In genomic region chr13:100230813-100231575, GRCh38 we compare ENCODE assay signal across 22 cellular contexts.
DNase-seq lines count a peak whose midpoint lies in the region; ATAC-seq and TF ChIP-seq lines count a peak whose summit lies in the region.
"Had no signal": no experiment of that assay in that cellular context is flagged by ENCODE, and none has a peak within 500 bp of the region (broad histone marks: within the 10 kb centered on the region; RNA-seq: fewer than 3 reads in every experiment).

No MANE protein-coding gene starts in this region.

- H3K4me3 ChIP-seq in GM23338 (no peak overlapping the region), ectodermal cell (ENCODE audit: insufficient read depth, low read depth, low read length) (no peak overlapping the region), mesodermal cell (ENCODE audit: extremely low read depth, insufficient read depth, low read length, poor library complexity, severe bottlenecking) (no peak overlapping the region)
- H3K4me3 ChIP-seq: left ventricle myocardium inferior had no signal

- H2AFZ ChIP-seq in GM23338 = no peak overlapping the region
- H2AFZ ChIP-seq: parathyroid adenoma had no signal

- H3K4me3 Mint-ChIP-seq in GM23338 = no peak overlapping the region
- H3K4me3 Mint-ChIP-seq in activated naive CD8-positive, alpha-beta T cell treated with anti-CD3 and anti-CD28 coated beads, Interleukin-2, amount 50 U/mL, for 24 hours = no peak overlapping the region
- H3K4me3 Mint-ChIP-seq: activated naive CD8-positive, alpha-beta T cell; activated T-cell treated with anti-CD3 and anti-CD28 coated beads, Interleukin-2, amount 50 U/mL, for 72 hours had no signal

- H3K27me3 ChIP-seq in GM23338 (ENCODE audit: insufficient read depth) (no peaks in the 10 kb centered on the region), ectodermal cell (ENCODE audit: control insufficient read depth, insufficient read depth, low read length, poor library complexity, severe bottlenecking) (no peaks in the 10 kb centered on the region)
- H3K27me3 ChIP-seq: BE2C had no signal

- no peaks in the 10 kb centered on the region for H3K27me3 Mint-ChIP-seq in GM23338 (ENCODE audit: insufficient read depth, low read depth, poor library complexity)
- H3K27me3 Mint-ChIP-seq in activated naive CD8-positive, alpha-beta T cell treated with anti-CD3 and anti-CD28 coated beads, Interleukin-2, amount 50 U/mL, for 24 hours = no peaks in the 10 kb centered on the region
- H3K27me3 Mint-ChIP-seq: activated naive CD8-positive, alpha-beta T cell had no signal

- peaks cover 25% of the 10 kb centered on the region for H3K4me1 ChIP-seq in GM23338 (ENCODE audit: insufficient read depth)
- H3K4me1 ChIP-seq in ectodermal cell (ENCODE audit: control insufficient read depth, insufficient read depth, low read length) = peaks cover 9% of the 10 kb centered on the region
- peaks cover 6% of the 10 kb centered on the region for H3K4me1 ChIP-seq in mesodermal cell (ENCODE audit: control insufficient read depth, insufficient read depth, low read length, poor library complexity, severe bottlenecking)
- H3K4me1 ChIP-seq: BE2C, parathyroid adenoma had no signal

- no peaks in the 10 kb centered on the region for H3K36me3 Mint-ChIP-seq in GM23338 (ENCODE audit: low read depth)
- no peaks in the 10 kb centered on the region for H3K36me3 Mint-ChIP-seq in activated naive CD8-positive, alpha-beta T cell treated with anti-CD3 and anti-CD28 coated beads, Interleukin-2, amount 50 U/mL, for 24 hours (ENCODE audit: low read depth)

- peak; percentile 61 for ATAC-seq in GM23338
- ATAC-seq in activated naive CD8-positive, alpha-beta T cell treated with anti-CD3 and anti-CD28 coated beads, Interleukin-2, amount 50 U/mL, for 24 hours = no peak
- ATAC-seq: activated T-cell treated with anti-CD3 and anti-CD28 coated beads, Interleukin-2, amount 50 U/mL, for 72 hours had no signal

- H3K27ac ChIP-seq in GM23338 (ENCODE audit: low read depth) (no peak overlapping the region), ectodermal cell (ENCODE audit: insufficient read depth, low read depth, low read length, poor library complexity, severe bottlenecking) (peak overlapping the region; percentile 16), mesodermal cell (ENCODE audit: low read depth, low read length, severe bottlenecking) (peak overlapping the region; percentile 26)
- H3K27ac ChIP-seq: epithelial cell of prostate, left ventricle myocardium inferior, parathyroid adenoma had no signal

- H3K79me2 ChIP-seq in GM23338 (replicated peaks; ENCODE audit: insufficient read depth) = peaks cover 18% of the 10 kb centered on the region
- H3K79me2 ChIP-seq: parathyroid adenoma had no signal

- no peaks in the 10 kb centered on the region for H3K9me3 Mint-ChIP-seq in GM23338
- H3K9me3 Mint-ChIP-seq in activated naive CD8-positive, alpha-beta T cell treated with anti-CD3 and anti-CD28 coated beads, Interleukin-2, amount 50 U/mL, for 24 hours = no peaks in the 10 kb centered on the region
- H3K9me3 Mint-ChIP-seq: activated T-cell treated with anti-CD3 and anti-CD28 coated beads, Interleukin-2, amount 50 U/mL, for 72 hours had no signal

- H3K36me3 ChIP-seq in GM23338 (ENCODE audit: insufficient read depth) (no peaks in the 10 kb centered on the region), ectodermal cell (ENCODE audit: control insufficient read depth, insufficient read depth, low read length) (no peaks in the 10 kb centered on the region), mesodermal cell (ENCODE audit: control insufficient read depth, insufficient read depth, low read length) (peaks cover 4% of the 10 kb centered on the region)
- H3K36me3 ChIP-seq: BE2C, left ventricle myocardium inferior had no signal

- no peak overlapping the region for H3K4me2 ChIP-seq in GM23338

- no peak for TF ChIP-seq CTCF in GM23338 (conservative IDR thresholded peaks at IDR 0.05; ENCODE audit: low read depth in 2 of 2)

- H3K9me2 ChIP-seq in GM23338 (ENCODE audit: insufficient read depth) = no peaks in the 10 kb centered on the region

- H3F3A ChIP-seq in GM23338 (replicated peaks; ENCODE audit: low read depth) = no peaks in the 10 kb centered on the region

- H3K9me3 ChIP-seq in ectodermal cell (ENCODE audit: control insufficient read depth, low read length) = no peaks in the 10 kb centered on the region
- no peaks in the 10 kb centered on the region for H3K9me3 ChIP-seq in mesodermal cell (ENCODE audit: control insufficient read depth, low read length)
- H3K9me3 ChIP-seq: BE2C, left ventricle myocardium inferior had no signal

- H3K4me1 Mint-ChIP-seq in GM23338 = peaks cover 24% of the 10 kb centered on the region
- peaks cover 7% of the 10 kb centered on the region for H3K4me1 Mint-ChIP-seq in activated naive CD8-positive, alpha-beta T cell treated with anti-CD3 and anti-CD28 coated beads, Interleukin-2, amount 50 U/mL, for 24 hours

- DNase-seq in ELF-1 (ENCODE audit: low read depth, low spot score) = peak; percentile 19
- no peak for DNase-seq in GM23338 (ENCODE audit: low spot score)
- no peak for DNase-seq in A172 (ENCODE audit: low spot score)
- DNase-seq in HuH-7.5 (ENCODE audit: low spot score) = no peak
- no peak for DNase-seq in activated naive CD8-positive, alpha-beta T cell treated with anti-CD3 and anti-CD28 coated beads, Interleukin-2, amount 50 U/mL, for 24 hours
- DNase-seq: activated CD4-positive, CD25-positive, alpha-beta regulatory T cell; activated CD8-positive, alpha-beta memory T cell treated with anti-CD3 and anti-CD28 coated beads for 24 hours; activated T-cell treated with anti-CD3 and anti-CD28 coated beads, Interleukin-2, amount 50 U/mL, for 72 hours; BE2C; GOT3; IMR-90; left ventricle myocardium inferior; NCI-H1930; NCI-H446 treated with DMSO at 0.1 percent for 48 hours; OCI-M1; stimulated activated CD4-positive, alpha-beta T cell treated with anti-CD3 and anti-CD28 coated beads, Interleukin-1b, Interleukin-23, amount 100 ng/mL, for 48 hours; T-helper 2 cell had no signal

- 91 to 93% methylated on average over 6 of the region's 6 CpGs for WGBS in ectodermal cell, 2 experiments
- WGBS in mesodermal cell (ENCODE audit: insufficient coverage in 2 of 2), 2 experiments = 92 to 93% methylated on average over 2 to 4 of the region's 6 CpGs

- H4K20me1 ChIP-seq in GM23338 (replicated peaks; ENCODE audit: insufficient read depth) = no peaks in the 10 kb centered on the region

- no peak overlapping the region for H3K27ac Mint-ChIP-seq in GM23338
- H3K27ac Mint-ChIP-seq in activated naive CD8-positive, alpha-beta T cell treated with anti-CD3 and anti-CD28 coated beads, Interleukin-2, amount 50 U/mL, for 24 hours = no peak overlapping the region
- H3K27ac Mint-ChIP-seq: activated naive CD8-positive, alpha-beta T cell; activated T-cell treated with anti-CD3 and anti-CD28 coated beads, Interleukin-2, amount 50 U/mL, for 72 hours had no signal

TF ChIP-seq in GM23338, 12 proteins besides CTCF, POLR2A, EP300 and RAD21 (continues in another document):
- TF ChIP-seq CREB1 (CRISPR knock-in tag; IDR thresholded peaks at IDR 0.05; ENCODE audit: low read depth) (no peak), STAT1 (IDR thresholded peaks at IDR 0.05; ENCODE audit: unreplicated experiment) (no peak), NANOG (IDR thresholded peaks at IDR 0.05; ENCODE audit: borderline replicate concordance) (no peak), JUNB (IDR thresholded peaks at IDR 0.05; ENCODE audit: unreplicated experiment) (no peak), REST (IDR thresholded peaks at IDR 0.05; ENCODE audit: unreplicated experiment) (no peak), ZNF331 (CRISPR knock-in tag; IDR thresholded peaks at IDR 0.05; ENCODE audit: low read depth) (no peak), EZH2phosphoT487 (IDR thresholded peaks at IDR 0.05; ENCODE audit: unreplicated experiment) (no peak), EZH2 (IDR thresholded peaks at IDR 0.05; ENCODE audit: low read depth, unreplicated experiment) (no peak)
